In genomic region chr1:52037402-52037814, GRCh38 we compare ENCODE assay signal across 1 cellular context.
TF ChIP-seq lines count a peak whose summit lies in the region.

No MANE protein-coding gene starts in this region.

TF ChIP-seq in HepG2, 621 proteins besides CTCF, POLR2A, EP300 and RAD21 (continued from another document and continues in another):
- TF ChIP-seq ZNF280D (CRISPR knock-in tag; IDR thresholded peaks at IDR 0.05): no peak
- TF ChIP-seq JUN (CRISPR knock-in tag; IDR thresholded peaks at IDR 0.05): peak; percentile 71; the same call in 1 of the 2 replicates
- 0 out of 2 replicates have a peak, but pooled peaks have one; percentile 21 for TF ChIP-seq MEIS1 (CRISPR knock-in tag; IDR thresholded peaks at IDR 0.05; ENCODE audit: borderline replicate concordance)
- TF ChIP-seq ZNF546 (CRISPR knock-in tag; conservative IDR thresholded peaks at IDR 0.05): no peak
- TF ChIP-seq, protein P1, sequence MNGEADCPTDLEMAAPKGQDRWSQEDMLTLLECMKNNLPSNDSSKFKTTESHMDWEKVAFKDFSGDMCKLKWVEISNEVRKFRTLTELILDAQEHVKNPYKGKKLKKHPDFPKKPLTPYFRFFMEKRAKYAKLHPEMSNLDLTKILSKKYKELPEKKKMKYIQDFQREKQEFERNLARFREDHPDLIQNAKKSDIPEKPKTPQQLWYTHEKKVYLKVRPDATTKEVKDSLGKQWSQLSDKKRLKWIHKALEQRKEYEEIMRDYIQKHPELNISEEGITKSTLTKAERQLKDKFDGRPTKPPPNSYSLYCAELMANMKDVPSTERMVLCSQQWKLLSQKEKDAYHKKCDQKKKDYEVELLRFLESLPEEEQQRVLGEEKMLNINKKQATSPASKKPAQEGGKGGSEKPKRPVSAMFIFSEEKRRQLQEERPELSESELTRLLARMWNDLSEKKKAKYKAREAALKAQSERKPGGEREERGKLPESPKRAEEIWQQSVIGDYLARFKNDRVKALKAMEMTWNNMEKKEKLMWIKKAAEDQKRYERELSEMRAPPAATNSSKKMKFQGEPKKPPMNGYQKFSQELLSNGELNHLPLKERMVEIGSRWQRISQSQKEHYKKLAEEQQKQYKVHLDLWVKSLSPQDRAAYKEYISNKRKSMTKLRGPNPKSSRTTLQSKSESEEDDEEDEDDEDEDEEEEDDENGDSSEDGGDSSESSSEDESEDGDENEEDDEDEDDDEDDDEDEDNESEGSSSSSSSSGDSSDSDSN (CRISPR knock-in tag; IDR thresholded peaks at IDR 0.05): peak; percentile 41; the same call in 1 of the 2 replicates
- TF ChIP-seq ZNF850 (CRISPR knock-in tag; conservative IDR thresholded peaks at IDR 0.05): no peak
- peak; percentile 58; the same call in 1 of the 2 replicates for TF ChIP-seq ZNF281 (CRISPR knock-in tag; IDR thresholded peaks at IDR 0.05; ENCODE audit: borderline replicate concordance)
- TF ChIP-seq MYPOP (CRISPR knock-in tag; IDR thresholded peaks at IDR 0.05): 0 out of 2 replicates have a peak, but pooled peaks have one; percentile 68
- no peak for TF ChIP-seq ZNF274 (CRISPR knock-in tag; IDR thresholded peaks at IDR 0.05)
- peak; percentile 16; the same call in 1 of the 2 replicates for TF ChIP-seq MYC (CRISPR knock-in tag; IDR thresholded peaks at IDR 0.05; ENCODE audit: borderline replicate concordance)
- TF ChIP-seq ZNF30 (CRISPR knock-in tag; IDR thresholded peaks at IDR 0.05): no peak
- TF ChIP-seq KAT7 (CRISPR knock-in tag; IDR thresholded peaks at IDR 0.05; ENCODE audit: borderline replicate concordance): 0 out of 2 replicates have a peak, but pooled peaks have one; percentile 34
- 0 out of 2 replicates have a peak, but pooled peaks have one; percentile 63 for TF ChIP-seq ZNF691 (CRISPR knock-in tag; IDR thresholded peaks at IDR 0.05; ENCODE audit: borderline replicate concordance, low read depth)
- TF ChIP-seq ZNF784 (CRISPR knock-in tag; IDR thresholded peaks at IDR 0.05; ENCODE audit: borderline replicate concordance): 0 out of 2 replicates have a peak, but pooled peaks have one; percentile 36
- no peak for TF ChIP-seq NFE2 (CRISPR knock-in tag; IDR thresholded peaks at IDR 0.05)
- TF ChIP-seq PAX8 (CRISPR knock-in tag; IDR thresholded peaks at IDR 0.05; ENCODE audit: borderline replicate concordance): no peak
- peak; percentile 92 for TF ChIP-seq ZNF232 (CRISPR knock-in tag; IDR thresholded peaks at IDR 0.05; ENCODE audit: borderline replicate concordance)
- no peak for TF ChIP-seq ZKSCAN5 (CRISPR knock-in tag; IDR thresholded peaks at IDR 0.05)
- TF ChIP-seq CERS6 (CRISPR knock-in tag; IDR thresholded peaks at IDR 0.05): no peak
- TF ChIP-seq ZSCAN21 (CRISPR knock-in tag; IDR thresholded peaks at IDR 0.05; ENCODE audit: borderline replicate concordance): 0 out of 2 replicates have a peak, but pooled peaks have one; percentile 51
- no peak for TF ChIP-seq ZMAT3 (CRISPR knock-in tag; conservative IDR thresholded peaks at IDR 0.05)
- TF ChIP-seq ZNF687 (CRISPR knock-in tag; IDR thresholded peaks at IDR 0.05): peak; percentile 51
- TF ChIP-seq MBNL3 (CRISPR knock-in tag; conservative IDR thresholded peaks at IDR 0.05): no peak
- TF ChIP-seq SMAD3 (CRISPR knock-in tag; IDR thresholded peaks at IDR 0.05): peak; percentile 95
- TF ChIP-seq, protein P2, sequence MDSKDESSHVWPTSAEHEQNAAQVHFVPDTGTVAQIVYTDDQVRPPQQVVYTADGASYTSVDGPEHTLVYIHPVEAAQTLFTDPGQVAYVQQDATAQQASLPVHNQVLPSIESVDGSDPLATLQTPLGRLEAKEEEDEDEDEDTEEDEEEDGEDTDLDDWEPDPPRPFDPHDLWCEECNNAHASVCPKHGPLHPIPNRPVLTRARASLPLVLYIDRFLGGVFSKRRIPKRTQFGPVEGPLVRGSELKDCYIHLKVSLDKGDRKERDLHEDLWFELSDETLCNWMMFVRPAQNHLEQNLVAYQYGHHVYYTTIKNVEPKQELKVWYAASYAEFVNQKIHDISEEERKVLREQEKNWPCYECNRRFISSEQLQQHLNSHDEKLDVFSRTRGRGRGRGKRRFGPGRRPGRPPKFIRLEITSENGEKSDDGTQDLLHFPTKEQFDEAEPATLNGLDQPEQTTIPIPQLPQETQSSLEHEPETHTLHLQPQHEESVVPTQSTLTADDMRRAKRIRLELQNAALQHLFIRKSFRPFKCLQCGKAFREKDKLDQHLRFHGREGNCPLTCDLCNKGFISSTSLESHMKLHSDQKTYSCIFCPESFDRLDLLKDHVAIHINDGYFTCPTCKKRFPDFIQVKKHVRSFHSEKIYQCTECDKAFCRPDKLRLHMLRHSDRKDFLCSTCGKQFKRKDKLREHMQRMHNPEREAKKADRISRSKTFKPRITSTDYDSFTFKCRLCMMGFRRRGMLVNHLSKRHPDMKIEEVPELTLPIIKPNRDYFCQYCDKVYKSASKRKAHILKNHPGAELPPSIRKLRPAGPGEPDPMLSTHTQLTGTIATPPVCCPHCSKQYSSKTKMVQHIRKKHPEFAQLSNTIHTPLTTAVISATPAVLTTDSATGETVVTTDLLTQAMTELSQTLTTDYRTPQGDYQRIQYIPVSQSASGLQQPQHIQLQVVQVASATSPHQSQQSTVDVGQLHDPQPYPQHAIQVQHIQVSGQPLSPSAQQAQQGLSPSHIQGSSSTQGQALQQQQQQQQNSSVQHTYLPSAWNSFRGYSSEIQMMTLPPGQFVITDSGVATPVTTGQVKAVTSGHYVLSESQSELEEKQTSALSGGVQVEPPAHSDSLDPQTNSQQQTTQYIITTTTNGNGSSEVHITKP (CRISPR knock-in tag; IDR thresholded peaks at IDR 0.05; ENCODE audit: low read depth): no peak
- TF ChIP-seq FOXK2 (IDR thresholded peaks at IDR 0.05): peak; percentile 97
- TF ChIP-seq TEAD3 (CRISPR knock-in tag; optimal IDR thresholded peaks at IDR 0.05; ENCODE audit: borderline replicate concordance): peak; percentile 87
- TF ChIP-seq, protein P3, sequence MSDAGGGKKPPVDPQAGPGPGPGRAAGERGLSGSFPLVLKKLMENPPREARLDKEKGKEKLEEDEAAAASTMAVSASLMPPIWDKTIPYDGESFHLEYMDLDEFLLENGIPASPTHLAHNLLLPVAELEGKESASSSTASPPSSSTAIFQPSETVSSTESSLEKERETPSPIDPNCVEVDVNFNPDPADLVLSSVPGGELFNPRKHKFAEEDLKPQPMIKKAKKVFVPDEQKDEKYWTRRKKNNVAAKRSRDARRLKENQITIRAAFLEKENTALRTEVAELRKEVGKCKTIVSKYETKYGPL (CRISPR knock-in tag; IDR thresholded peaks at IDR 0.05): 0 out of 2 replicates have a peak, but pooled peaks have one; percentile 50
- TF ChIP-seq ZNF576 (CRISPR knock-in tag; IDR thresholded peaks at IDR 0.05): no peak
- TF ChIP-seq POGZ (CRISPR knock-in tag; IDR thresholded peaks at IDR 0.05): peak; percentile 83
- TF ChIP-seq FOXP1 (IDR thresholded peaks at IDR 0.05): peak; percentile 94
- peak; percentile 99 for TF ChIP-seq FOXP1 (CRISPR knock-in tag; IDR thresholded peaks at IDR 0.05)
- peak; percentile 84 for TF ChIP-seq ELF1 (CRISPR knock-in tag; IDR thresholded peaks at IDR 0.05)
- TF ChIP-seq ZNF614 (CRISPR knock-in tag; IDR thresholded peaks at IDR 0.05; ENCODE audit: borderline replicate concordance): peak; percentile 97
- TF ChIP-seq FOXK1 (CRISPR knock-in tag; IDR thresholded peaks at IDR 0.05; ENCODE audit: borderline replicate concordance, low read depth): peak; percentile 100
- no peak for TF ChIP-seq ZNF557 (CRISPR knock-in tag; IDR thresholded peaks at IDR 0.05)
- peak; percentile 91 for TF ChIP-seq NR2F6 (IDR thresholded peaks at IDR 0.05)
- peak; percentile 92 for TF ChIP-seq NR2F6 (CRISPR knock-in tag; IDR thresholded peaks at IDR 0.05)
